In the genomic region with DNA sequence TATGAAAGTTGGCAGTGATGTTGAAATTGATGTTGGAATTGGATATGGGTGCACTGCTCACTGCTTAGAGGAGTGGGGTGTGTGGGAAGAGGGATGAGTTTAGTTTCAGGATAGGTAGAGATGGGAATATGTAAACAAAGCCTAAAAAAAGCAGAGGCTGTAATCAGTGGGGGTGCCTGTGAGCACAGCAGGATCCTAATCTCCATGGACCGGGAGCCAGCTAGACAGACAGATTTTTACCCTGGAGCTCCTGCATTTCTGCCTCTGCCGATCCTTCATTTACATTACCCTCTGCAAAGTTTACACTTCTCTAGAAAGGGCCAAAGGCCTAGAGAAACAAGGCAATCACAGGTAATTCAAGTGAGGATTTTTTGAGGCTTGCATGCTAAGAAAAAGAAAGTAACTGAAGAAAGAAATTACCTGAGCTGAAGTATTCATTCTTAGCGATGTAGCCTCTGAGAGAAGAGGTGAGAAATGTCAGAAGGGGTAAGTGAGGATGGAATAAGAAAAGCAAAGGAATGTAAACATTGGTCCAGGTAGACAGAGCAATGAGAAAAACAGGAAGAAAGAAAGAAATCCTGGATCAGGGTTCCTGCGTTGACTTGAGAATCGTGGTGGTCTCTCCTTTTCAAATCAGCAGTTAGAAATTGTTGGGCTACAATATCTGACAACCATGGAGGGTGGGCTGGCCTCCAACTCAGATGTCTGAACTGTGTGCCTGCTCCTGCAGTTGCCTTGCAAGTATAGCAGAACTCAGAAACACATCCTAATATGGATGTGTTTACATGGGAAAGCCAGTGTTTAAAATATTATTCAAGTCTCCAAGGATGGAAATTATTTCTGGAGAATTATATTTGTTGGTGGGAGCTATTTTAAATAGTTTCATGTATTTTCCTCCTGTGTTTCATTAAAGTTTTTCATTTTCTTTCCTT, we compare ENCODE assay signal across 17 cellular contexts.
DNase-seq lines count a peak whose midpoint lies in the region; ATAC-seq and TF ChIP-seq lines count a peak whose summit lies in the region.
"Had no signal": no experiment of that assay in that cellular context is flagged by ENCODE, and none has a peak within 500 bp of the region (broad histone marks: within the 10 kb centered on the region; RNA-seq: fewer than 3 reads in every experiment).

No MANE protein-coding gene starts in this region.

- H3K27me3 ChIP-seq in CD4-positive, CD25-positive, alpha-beta regulatory T cell (ENCODE audit: control insufficient read depth, insufficient read depth, low read length), result no peaks in the 10 kb centered on the region
- H3K27me3 ChIP-seq in esophagus muscularis mucosa, result no peaks in the 10 kb centered on the region
- H3K27me3 ChIP-seq: suprapubic skin had no signal

- H3K4me3 ChIP-seq in CD4-positive, CD25-positive, alpha-beta regulatory T cell (ENCODE audit: low read depth, low read length), result no peak overlapping the region
- H3K4me3 ChIP-seq in HEK293 (ENCODE audit: low read depth, low read length) (no peak overlapping the region), esophagus muscularis mucosa (no peak overlapping the region)
- H3K4me3 ChIP-seq: SK-N-MC, suprapubic skin had no signal

- no peaks in the 10 kb centered on the region for H3K27me3 Mint-ChIP-seq in CD4-positive, CD25-positive, alpha-beta regulatory T cell
- no peaks in the 10 kb centered on the region for H3K27me3 Mint-ChIP-seq in osteocyte (ENCODE audit: unreplicated experiment)

- H3K4me1 Mint-ChIP-seq in CD4-positive, CD25-positive, alpha-beta regulatory T cell, result peaks cover 0 to 49% (median 11%) of the 10 kb centered on the region in 4 donors
- H3K4me1 Mint-ChIP-seq in osteocyte (ENCODE audit: unreplicated experiment), result peaks cover 23% of the 10 kb centered on the region

- no peak for TF ChIP-seq CTCF in HEK293 (tag by site-specific recombination; IDR thresholded peaks at IDR 0.05)
- TF ChIP-seq CTCF in esophagus muscularis mucosa (IDR thresholded peaks at IDR 0.05), result no peak
- no peak for TF ChIP-seq CTCF in osteocyte (IDR thresholded peaks at IDR 0.05)

- POLR2A ChIA-PET in HEK293 (lab: Yijun Ruan, JAX), result no interaction called here

- H3K27ac ChIP-seq in CD4-positive, CD25-positive, alpha-beta regulatory T cell (ENCODE audit: insufficient read depth, low read length, poor library complexity, severe bottlenecking), result no peak overlapping the region
- H3K27ac ChIP-seq in HEK293 (ENCODE audit: extremely low read depth, low read depth, low read length), result no peak overlapping the region
- peak overlapping the region; percentile 73 to 77 (median 76) for H3K27ac ChIP-seq in esophagus muscularis mucosa (replicated peaks in 1 of 4)
- H3K27ac ChIP-seq: SK-N-MC had no signal

- H3K4me1 ChIP-seq in CD4-positive, CD25-positive, alpha-beta regulatory T cell (ENCODE audit: control insufficient read depth, insufficient read depth, low read length, poor library complexity, severe bottlenecking), result peaks cover 3% of the 10 kb centered on the region
- H3K4me1 ChIP-seq in HEK293 (ENCODE audit: control insufficient read depth, insufficient read depth, low read length) (peaks cover 3% of the 10 kb centered on the region; the same call in 1 of the 2 replicates), esophagus muscularis mucosa (peaks cover 20 to 60% (median 56%) of the 10 kb centered on the region in 4 donors)
- H3K4me1 ChIP-seq: suprapubic skin had no signal

- intact Hi-C loops in esophagus muscularis mucosa (cut with DNase I), result loop anchor here (10.0 kb wide), 1 partner anchor 295 kb away; no protein-coding TSS in a partner anchor

- peaks cover 64% of the 10 kb centered on the region for H3K36me3 ChIP-seq in CD4-positive, CD25-positive, alpha-beta regulatory T cell (ENCODE audit: control insufficient read depth, insufficient read depth, low read length)
- peaks cover 14 to 40% of the 10 kb centered on the region in 2 experiments for H3K36me3 ChIP-seq in HEK293 (ENCODE audit: control insufficient read depth in 2 of 2, insufficient read depth in 1 of 2, low read length in 2 of 2)
- peaks cover 6 to 80% (median 38%) of the 10 kb centered on the region in 4 donors for H3K36me3 ChIP-seq in esophagus muscularis mucosa

- DNase-seq in CD4-positive, CD25-positive, alpha-beta regulatory T cell, result no peak
- no peak for DNase-seq in esophagus muscularis mucosa (ENCODE audit: extremely low spot score)
- no peak for DNase-seq in osteocyte (ENCODE audit: extremely low spot score, unreplicated experiment)
- DNase-seq in NCI-H2107 (lab: John Stamatoyannopoulos, UW), result no peak
- DNase-seq in activated CD4-positive, CD25-positive, alpha-beta regulatory T cell treated with anti-CD3 and anti-CD28 coated beads, Interleukin-2, amount 50 U/mL, for 72 hours, result no peak
- DNase-seq in KG1 (lab: John Stamatoyannopoulos, UW), result no peak
- DNase-seq: amygdala; immature natural killer cell; KBM-7; NCI-H510A treated with DMSO at 0.1 percent for 48 hours; occipital lobe; stimulated activated CD4-positive, alpha-beta T cell treated with anti-CD3 and anti-CD28 coated beads, Interleukin-4, amount 100 ng/mL, for 24 hours had no signal

- H3K9me3 ChIP-seq in CD4-positive, CD25-positive, alpha-beta regulatory T cell (ENCODE audit: control insufficient read depth in 2 of 2, low read length in 2 of 2), result no peaks in the 10 kb centered on the region
- H3K9me3 ChIP-seq in HEK293 (ENCODE audit: control insufficient read depth, insufficient read depth, low read depth, low read length) (no peaks in the 10 kb centered on the region), esophagus muscularis mucosa (no peaks in the 10 kb centered on the region)
- H3K9me3 ChIP-seq: suprapubic skin had no signal

- H3K4me3 Mint-ChIP-seq in CD4-positive, CD25-positive, alpha-beta regulatory T cell, result no peak overlapping the region
- no peak overlapping the region for H3K4me3 Mint-ChIP-seq in osteocyte (ENCODE audit: unreplicated experiment)
- H3K4me3 Mint-ChIP-seq: CD14-positive monocyte, immature natural killer cell had no signal

- peak overlapping the region; percentile 32 to 92 (median 53) for H3K27ac Mint-ChIP-seq in CD4-positive, CD25-positive, alpha-beta regulatory T cell
- peak overlapping the region; percentile 31 for H3K27ac Mint-ChIP-seq in osteocyte (ENCODE audit: unreplicated experiment)

- no peaks in the 10 kb centered on the region for H3K9me3 Mint-ChIP-seq in CD4-positive, CD25-positive, alpha-beta regulatory T cell
- H3K9me3 Mint-ChIP-seq in osteocyte (ENCODE audit: unreplicated experiment), result no peaks in the 10 kb centered on the region
- H3K9me3 Mint-ChIP-seq: CD14-positive monocyte, immature natural killer cell had no signal

- CTCF ChIA-PET in HEK293 (lab: Yijun Ruan, JAX), result no interaction called here

- WGBS in esophagus muscularis mucosa, result 31% methylated on average over 5 of the region's 5 CpGs

- TF ChIP-seq POLR2A in esophagus muscularis mucosa (IDR thresholded peaks at IDR 0.05; ENCODE audit: low read depth), result no peak

- H3K36me3 Mint-ChIP-seq in CD4-positive, CD25-positive, alpha-beta regulatory T cell, result peaks cover 54% of the 10 kb centered on the region
- H3K36me3 Mint-ChIP-seq in osteocyte (ENCODE audit: unreplicated experiment), result peaks cover 31% of the 10 kb centered on the region

- no peak for ATAC-seq in CD4-positive, CD25-positive, alpha-beta regulatory T cell (ENCODE audit: low read depth in 2 of 2)
- no peak for ATAC-seq in HG03095 (IDR thresholded peaks at IDR 0.05; ENCODE audit: unreplicated experiment)

- no peak for TF ChIP-seq EP300 in esophagus muscularis mucosa (IDR thresholded peaks at IDR 0.05)

TF ChIP-seq in HEK293, 187 proteins besides CTCF, POLR2A, EP300 and RAD21:
- peak; percentile 48; the same call in 1 of the 2 replicates for TF ChIP-seq ZFHX2 (tag by site-specific recombination; conservative IDR thresholded peaks at IDR 0.05)
- peak; percentile 77 for TF ChIP-seq EGR2 (tag by site-specific recombination; IDR thresholded peaks at IDR 0.05; ENCODE audit: low read depth)
- peak; percentile 56; the same call in 1 of the 2 replicates for TF ChIP-seq ZIC2 (tag by site-specific recombination; IDR thresholded peaks at IDR 0.05)
- 0 out of 2 replicates have a peak, but pooled peaks have one; percentile 17 for TF ChIP-seq OSR2 (tag by site-specific recombination; IDR thresholded peaks at IDR 0.05)
- TF ChIP-seq ZNF138 (tag by site-specific recombination; IDR thresholded peaks at IDR 0.05; ENCODE audit: borderline replicate concordance), result no peak
- no peak for TF ChIP-seq ZNF10 (tag by site-specific recombination; IDR thresholded peaks at IDR 0.05)
- no peak for TF ChIP-seq ZNF473 (tag by site-specific recombination; IDR thresholded peaks at IDR 0.05)
- no peak for TF ChIP-seq ZNF292 (tag by site-specific recombination; IDR thresholded peaks at IDR 0.05; ENCODE audit: borderline replicate concordance, low read depth)
- TF ChIP-seq GLIS1 (tag by site-specific recombination; IDR thresholded peaks at IDR 0.05), result peak; percentile 87
- no peak for TF ChIP-seq SP2 (tag by site-specific recombination; IDR thresholded peaks at IDR 0.05)
- no peak for TF ChIP-seq SP3 (tag by site-specific recombination; IDR thresholded peaks at IDR 0.05)
- no peak for TF ChIP-seq ZNF157 (tag by site-specific recombination; IDR thresholded peaks at IDR 0.05)
- TF ChIP-seq ZNF169 (tag by site-specific recombination; IDR thresholded peaks at IDR 0.05), result no peak
- TF ChIP-seq YY2 (tag by site-specific recombination; IDR thresholded peaks at IDR 0.05), result no peak
- TF ChIP-seq, protein P1, sequence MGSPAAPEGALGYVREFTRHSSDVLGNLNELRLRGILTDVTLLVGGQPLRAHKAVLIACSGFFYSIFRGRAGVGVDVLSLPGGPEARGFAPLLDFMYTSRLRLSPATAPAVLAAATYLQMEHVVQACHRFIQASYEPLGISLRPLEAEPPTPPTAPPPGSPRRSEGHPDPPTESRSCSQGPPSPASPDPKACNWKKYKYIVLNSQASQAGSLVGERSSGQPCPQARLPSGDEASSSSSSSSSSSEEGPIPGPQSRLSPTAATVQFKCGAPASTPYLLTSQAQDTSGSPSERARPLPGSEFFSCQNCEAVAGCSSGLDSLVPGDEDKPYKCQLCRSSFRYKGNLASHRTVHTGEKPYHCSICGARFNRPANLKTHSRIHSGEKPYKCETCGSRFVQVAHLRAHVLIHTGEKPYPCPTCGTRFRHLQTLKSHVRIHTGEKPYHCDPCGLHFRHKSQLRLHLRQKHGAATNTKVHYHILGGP (tag by site-specific recombination; IDR thresholded peaks at IDR 0.05), result no peak
- no peak for TF ChIP-seq ZNF404 (tag by site-specific recombination; IDR thresholded peaks at IDR 0.05)

Comparison
In these comparisons a context has a peak if more than half of its experiments do, and no peak if none do; other contexts are left out.
1. H3K27ac ChIP-seq: peak in esophagus muscularis mucosa (4 of 4); none in CD4-positive, CD25-positive, alpha-beta regulatory T cell (single experiment) and HEK293 (single experiment).